17 cellular contexts compared by ENCODE assay signal in genomic region chr16:54034684-54035083, GRCh38.
A peak's percentile ranks its signal among the peaks of the same experiment; 100 is the strongest.
DNase-seq lines count a peak whose midpoint lies in the region; ATAC-seq and TF ChIP-seq lines count a peak whose summit lies in the region.
"Had no signal": no experiment of that assay in that cellular context is flagged by ENCODE, and none has a peak within 500 bp of the region (broad histone marks: within the 10 kb centered on the region; RNA-seq: fewer than 3 reads in every experiment).

No MANE protein-coding gene starts in this region.

- POLR2A ChIA-PET in IMR-90 (lab: Charles Lee; ENCODE audit: unreplicated experiment): no interaction called here
- POLR2A ChIA-PET in PC-9 (lab: Charles Lee; ENCODE audit: unreplicated experiment): no interaction called here

- H3F3A ChIP-seq in PC-9 (ENCODE audit: insufficient read depth, low read depth): peaks cover 14% of the 10 kb centered on the region; the same call in 1 of the 2 replicates

- no peaks in the 10 kb centered on the region for H3K9me1 ChIP-seq in IMR-90 (ENCODE audit: insufficient read depth, low read length)

- H4K20me1 ChIP-seq in IMR-90 (ENCODE audit: insufficient read depth, low read length) (no peaks in the 10 kb centered on the region), PC-9 (ENCODE audit: insufficient read depth) (no peaks in the 10 kb centered on the region)

- H4K8ac ChIP-seq in IMR-90 (ENCODE audit: low read depth in 2 of 2, low read length in 2 of 2) (no peak overlapping the region), neuronal stem cell (ENCODE audit: low read depth, low read length) (no peak overlapping the region)

- no peak overlapping the region for H2BK20ac ChIP-seq in IMR-90 (ENCODE audit: low read depth, low read length)

- no peak overlapping the region for H3K56ac ChIP-seq in IMR-90 (ENCODE audit: extremely low read depth, insufficient read depth, low read length)

- no CpG with 5 or more reads among the region's 1 CpG for WGBS in IMR-90 (ENCODE audit: extremely low coverage in 2 of 2, insufficient read length in 1 of 2), 2 experiments
- no CpG with 5 or more reads among the region's 1 CpG for WGBS in neuronal stem cell (ENCODE audit: extremely low coverage in 2 of 2, insufficient read length in 2 of 2, insufficient replicate concordance in 1 of 2), 2 donors

- ATAC-seq in IMR-90 (ENCODE audit: low read depth): peak; percentile 56; the same call in 1 of the 2 replicates
- no peak for ATAC-seq in HG03196 (IDR thresholded peaks at IDR 0.05; ENCODE audit: unreplicated experiment)

- H3K9me3 ChIP-seq in IMR-90 (ENCODE audit: control insufficient read depth, insufficient read depth, low read length) (peaks cover 3% of the 10 kb centered on the region), PC-9 (ENCODE audit: insufficient read depth, low read depth) (peaks cover 22% of the 10 kb centered on the region), neuronal stem cell (replicated peaks in 1 of 2; ENCODE audit: control insufficient read depth in 2 of 2, insufficient read depth in 1 of 2, low read depth in 1 of 2, low read length in 2 of 2) (peaks cover 6 to 7% of the 10 kb centered on the region in 2 donors)
- H3K9me3 ChIP-seq: Peyer's patch had no signal

- no peak overlapping the region for H3K18ac ChIP-seq in IMR-90 (ENCODE audit: low read depth, low read length)
- no peak overlapping the region for H3K18ac ChIP-seq in neuronal stem cell (ENCODE audit: low read length)

- H2AK5ac ChIP-seq in IMR-90 (ENCODE audit: low read depth, low read length): no peak overlapping the region
- no peak overlapping the region for H2AK5ac ChIP-seq in neuronal stem cell (ENCODE audit: low read depth, low read length)

- H2BK15ac ChIP-seq in IMR-90 (ENCODE audit: low read depth, low read length): no peak overlapping the region
- H2BK15ac ChIP-seq in neuronal stem cell (ENCODE audit: low read length): no peak overlapping the region

- H3K36me3 ChIP-seq in IMR-90 (ENCODE audit: control insufficient read depth, insufficient read depth, low read length) (no peaks in the 10 kb centered on the region), PC-9 (ENCODE audit: low read depth) (peaks cover 17% of the 10 kb centered on the region; the same call in 1 of the 2 replicates), neuronal stem cell (replicated peaks in 1 of 2; ENCODE audit: control insufficient read depth in 2 of 2, insufficient read depth in 2 of 2, low read length in 2 of 2) (no peaks in the 10 kb centered on the region)
- H3K36me3 ChIP-seq: Peyer's patch had no signal

- CTCF ChIA-PET in IMR-90 (lab: Yijun Ruan, JAX) (no interaction called here), PC-9 (lab: Charles Lee) (no interaction called here)

- BruUV-seq in IMR-90 (replicated peaks; lab: Mats Ljungman, UMichigan): no TSS peak
- no TSS peak for BruUV-seq in PC-9 (replicated peaks; lab: Mats Ljungman, UMichigan)

- in situ Hi-C loops in IMR-90 (cut with MboI; ENCODE audit: low sequenced_read_pairs): no loop called here

- no peaks in the 10 kb centered on the region for H3K9me2 ChIP-seq in PC-9 (ENCODE audit: insufficient read depth)

- H3K27ac ChIP-seq in IMR-90 (ENCODE audit: insufficient read depth, low read length) (no peak overlapping the region), PC-9 (peak overlapping the region; percentile 3; the same call in 1 of the 2 replicates), neuronal stem cell (replicated peaks; ENCODE audit: low read length) (peak overlapping the region; percentile 69)
- H3K27ac ChIP-seq: KMS-11, Peyer's patch had no signal

- dilution Hi-C loops in IMR-90 (cut with HindIII; ENCODE audit: low sequenced_read_pairs, unreplicated experiment): no loop called here

- no peak overlapping the region for H3K4me3 ChIP-seq in IMR-90 (ENCODE audit: insufficient read depth, low read depth, low read length)
- no peak overlapping the region for H3K4me3 ChIP-seq in PC-9
- no peak overlapping the region for H3K4me3 ChIP-seq in neuronal stem cell (ENCODE audit: low read length in 2 of 2)
- H3K4me3 ChIP-seq: MG63, Peyer's patch had no signal

- no peak for TF ChIP-seq RAD21 in IMR-90 (IDR thresholded peaks at IDR 0.05; ENCODE audit: low read length)

- no peak overlapping the region for H2BK5ac ChIP-seq in IMR-90 (ENCODE audit: low read depth, low read length, poor library complexity, severe bottlenecking)
- no peak overlapping the region for H2BK5ac ChIP-seq in neuronal stem cell (ENCODE audit: low read length)

- intact Hi-C loops in IMR-90 (cut with micrococcal nuclease): no loop called here
- intact Hi-C loops in PC-9 (cut with micrococcal nuclease; ENCODE audit: unreplicated experiment): no loop called here

- no peak for TF ChIP-seq POLR2A in IMR-90 (IDR thresholded peaks at IDR 0.05; ENCODE audit: low read depth, low read length)

- no peak overlapping the region for H4K91ac ChIP-seq in IMR-90 (ENCODE audit: insufficient read depth, low read depth, low read length)
- no peak overlapping the region for H4K91ac ChIP-seq in neuronal stem cell (ENCODE audit: low read depth, low read length, poor library complexity)

- H3K27me3 ChIP-seq in IMR-90 (ENCODE audit: control insufficient read depth, insufficient read depth, low read length): no peaks in the 10 kb centered on the region
- no peaks in the 10 kb centered on the region for H3K27me3 ChIP-seq in PC-9 (ENCODE audit: insufficient read depth, low read depth)
- H3K27me3 ChIP-seq in neuronal stem cell (ENCODE audit: control insufficient read depth in 3 of 3, insufficient read depth in 3 of 3, low read depth in 1 of 3, low read length in 3 of 3): no peaks in the 10 kb centered on the region
- H3K27me3 ChIP-seq: MG63, Peyer's patch had no signal

- H2AFZ ChIP-seq in IMR-90 (replicated peaks; ENCODE audit: low read length, poor library complexity): no peak overlapping the region
- no peak overlapping the region for H2AFZ ChIP-seq in PC-9
- no peak overlapping the region for H2AFZ ChIP-seq in neuronal stem cell (ENCODE audit: low read length)

- H3K4me1 ChIP-seq in IMR-90 (ENCODE audit: control insufficient read depth, insufficient read depth, low read length) (no peaks in the 10 kb centered on the region), PC-9 (replicated peaks; ENCODE audit: insufficient read depth) (peaks cover 39% of the 10 kb centered on the region), neuronal stem cell (ENCODE audit: control insufficient read depth in 2 of 2, insufficient read depth in 1 of 2, low read depth in 1 of 2, low read length in 2 of 2) (peaks cover 0 to 8% of the 10 kb centered on the region in 2 donors)
- H3K4me1 ChIP-seq: Peyer's patch had no signal

- H3K79me1 ChIP-seq in IMR-90 (ENCODE audit: low read depth in 1 of 2, low read length in 2 of 2) (no peaks in the 10 kb centered on the region), neuronal stem cell (ENCODE audit: low read depth, low read length) (no peaks in the 10 kb centered on the region)

- no peak overlapping the region for H3K14ac ChIP-seq in IMR-90 (replicated peaks; ENCODE audit: low read depth, low read length)
- H3K14ac ChIP-seq in neuronal stem cell (ENCODE audit: low read length): no peak overlapping the region

- TF ChIP-seq CTCF in IMR-90 (conservative IDR thresholded peaks at IDR 0.05; ENCODE audit: low read depth, low read length) (no peak), PC-9 (conservative IDR thresholded peaks at IDR 0.05) (no peak)

- no peak overlapping the region for H2BK12ac ChIP-seq in neuronal stem cell (ENCODE audit: low read length)

- no peak overlapping the region for H2BK120ac ChIP-seq in IMR-90 (ENCODE audit: low read depth, low read length)
- H2BK120ac ChIP-seq in neuronal stem cell (ENCODE audit: low read depth, low read length): no peak overlapping the region

- peak; percentile 20 for DNase-seq in IMR-90
- no peak for DNase-seq in PC-9
- DNase-seq in fibroblast of gingiva (ENCODE audit: low read depth): peak; percentile 25
- DNase-seq in neuronal stem cell (ENCODE audit: low spot score): no peak
- DNase-seq in retina: no peak
- DNase-seq in NCI-H2227 treated with DMSO at 0.1 percent for 48 hours (lab: John Stamatoyannopoulos, UW): no peak
- DNase-seq: ACHN; C1 segment of cervical spinal cord; CD8-positive, alpha-beta memory T cell; DMS53; MG63; NCI-H1930; NCI-H526; Peyer's patch; SW 1271 had no signal

- H4K5ac ChIP-seq in IMR-90 (ENCODE audit: low read depth, low read length): no peak overlapping the region

- no peak overlapping the region for H3K4ac ChIP-seq in IMR-90 (ENCODE audit: low read depth, low read length)
- H3K4ac ChIP-seq in neuronal stem cell (ENCODE audit: low read length): no peak overlapping the region

- no peak overlapping the region for H3K9ac ChIP-seq in IMR-90 (ENCODE audit: low read depth, low read length)
- H3K9ac ChIP-seq in neuronal stem cell (ENCODE audit: low read depth, low read length, poor library complexity): no peak overlapping the region
- H3K9ac ChIP-seq: KMS-11 had no signal

- H3K79me2 ChIP-seq in PC-9 (ENCODE audit: low read depth): no peaks in the 10 kb centered on the region

- H3K23ac ChIP-seq in IMR-90 (ENCODE audit: low read depth, low read length) (no peak overlapping the region), neuronal stem cell (ENCODE audit: low read depth, low read length, poor library complexity) (no peak overlapping the region)

- H2AK9ac ChIP-seq in IMR-90 (replicated peaks; ENCODE audit: low read depth, low read length, poor library complexity): no peak overlapping the region

- no peak overlapping the region for H3K4me2 ChIP-seq in IMR-90 (ENCODE audit: low read depth, low read length)
- H3K4me2 ChIP-seq in PC-9: no peak overlapping the region
- H3K4me2 ChIP-seq in neuronal stem cell (ENCODE audit: insufficient read depth, low read length, poor library complexity, severe bottlenecking): no peak overlapping the region
- H3K4me2 ChIP-seq: KMS-11 had no signal

TF ChIP-seq in IMR-90, 13 proteins besides CTCF, POLR2A, EP300 and RAD21:
- peak; percentile 37; the same call in 1 of the 2 replicates for TF ChIP-seq CEBPB (IDR thresholded peaks at IDR 0.05; ENCODE audit: low read depth, low read length)
- no peak for TF ChIP-seq RFX5 (IDR thresholded peaks at IDR 0.05; ENCODE audit: low read depth, low read length)

Comparison
In these comparisons a context has a peak if more than half of its experiments do, and no peak if none do; other contexts are left out.
1. DNase-seq: peak in IMR-90 (single experiment) and fibroblast of gingiva (single experiment); none in PC-9 (0 of 2), neuronal stem cell (single experiment), retina (single experiment) and NCI-H2227 treated with DMSO at 0.1 percent for 48 hours (single experiment).